ENCODE assay signal across 1 cellular context in the genomic region with DNA sequence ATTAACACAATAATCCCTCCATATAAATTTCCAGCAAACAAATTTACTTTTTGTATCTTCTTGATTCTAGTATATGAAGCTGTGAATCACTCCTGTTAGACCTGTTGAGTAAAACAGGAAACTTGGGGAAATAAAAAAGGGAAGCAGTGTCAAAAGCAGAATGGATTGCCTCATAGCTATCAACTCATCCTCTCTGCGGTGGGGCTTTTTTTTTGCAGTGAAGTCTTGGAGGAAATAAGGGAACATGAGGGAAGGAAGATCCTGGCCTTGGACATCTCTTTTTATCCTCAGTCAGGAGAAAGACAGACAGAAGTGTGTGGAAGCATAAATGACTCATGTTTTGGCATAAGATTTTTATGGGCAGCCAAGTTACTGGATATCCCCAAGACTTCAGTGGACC.
TF ChIP-seq lines count a peak whose summit lies in the region.

No MANE protein-coding gene starts in this region.

TF ChIP-seq in K562, 482 proteins besides CTCF, POLR2A, EP300 and RAD21 (continued from another document):
- no peak for TF ChIP-seq PKNOX1 (IDR thresholded peaks at IDR 0.05)
- no peak for TF ChIP-seq STAT6 (CRISPR knock-in tag; IDR thresholded peaks at IDR 0.05)
- no peak for TF ChIP-seq ZNF384 (IDR thresholded peaks at IDR 0.05; ENCODE audit: low read depth, low read length)
- no peak for TF ChIP-seq RUNX1 (IDR thresholded peaks at IDR 0.05; ENCODE audit: low read depth)
- no peak for TF ChIP-seq HCFC1 (IDR thresholded peaks at IDR 0.05; ENCODE audit: low read depth, low read length)
- TF ChIP-seq, protein P1, sequence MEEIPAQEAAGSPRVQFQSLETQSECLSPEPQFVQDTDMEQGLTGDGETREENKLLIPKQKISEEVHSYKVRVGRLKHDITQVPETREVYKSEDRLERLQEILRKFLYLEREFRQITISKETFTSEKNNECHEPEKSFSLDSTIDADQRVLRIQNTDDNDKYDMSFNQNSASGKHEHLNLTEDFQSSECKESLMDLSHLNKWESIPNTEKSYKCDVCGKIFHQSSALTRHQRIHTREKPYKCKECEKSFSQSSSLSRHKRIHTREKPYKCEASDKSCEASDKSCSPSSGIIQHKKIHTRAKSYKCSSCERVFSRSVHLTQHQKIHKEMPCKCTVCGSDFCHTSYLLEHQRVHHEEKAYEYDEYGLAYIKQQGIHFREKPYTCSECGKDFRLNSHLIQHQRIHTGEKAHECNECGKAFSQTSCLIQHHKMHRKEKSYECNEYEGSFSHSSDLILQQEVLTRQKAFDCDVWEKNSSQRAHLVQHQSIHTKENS (CRISPR knock-in tag; IDR thresholded peaks at IDR 0.05) = no peak
- TF ChIP-seq ZC3H8 (IDR thresholded peaks at IDR 0.05) = no peak
- TF ChIP-seq TAF15 (IDR thresholded peaks at IDR 0.05; ENCODE audit: low read depth, low read length) = no peak
- no peak for TF ChIP-seq SIRT6 (IDR thresholded peaks at IDR 0.05; ENCODE audit: low read depth, low read length)
- no peak for TF ChIP-seq LEF1 (IDR thresholded peaks at IDR 0.05)
- TF ChIP-seq, protein P2, sequence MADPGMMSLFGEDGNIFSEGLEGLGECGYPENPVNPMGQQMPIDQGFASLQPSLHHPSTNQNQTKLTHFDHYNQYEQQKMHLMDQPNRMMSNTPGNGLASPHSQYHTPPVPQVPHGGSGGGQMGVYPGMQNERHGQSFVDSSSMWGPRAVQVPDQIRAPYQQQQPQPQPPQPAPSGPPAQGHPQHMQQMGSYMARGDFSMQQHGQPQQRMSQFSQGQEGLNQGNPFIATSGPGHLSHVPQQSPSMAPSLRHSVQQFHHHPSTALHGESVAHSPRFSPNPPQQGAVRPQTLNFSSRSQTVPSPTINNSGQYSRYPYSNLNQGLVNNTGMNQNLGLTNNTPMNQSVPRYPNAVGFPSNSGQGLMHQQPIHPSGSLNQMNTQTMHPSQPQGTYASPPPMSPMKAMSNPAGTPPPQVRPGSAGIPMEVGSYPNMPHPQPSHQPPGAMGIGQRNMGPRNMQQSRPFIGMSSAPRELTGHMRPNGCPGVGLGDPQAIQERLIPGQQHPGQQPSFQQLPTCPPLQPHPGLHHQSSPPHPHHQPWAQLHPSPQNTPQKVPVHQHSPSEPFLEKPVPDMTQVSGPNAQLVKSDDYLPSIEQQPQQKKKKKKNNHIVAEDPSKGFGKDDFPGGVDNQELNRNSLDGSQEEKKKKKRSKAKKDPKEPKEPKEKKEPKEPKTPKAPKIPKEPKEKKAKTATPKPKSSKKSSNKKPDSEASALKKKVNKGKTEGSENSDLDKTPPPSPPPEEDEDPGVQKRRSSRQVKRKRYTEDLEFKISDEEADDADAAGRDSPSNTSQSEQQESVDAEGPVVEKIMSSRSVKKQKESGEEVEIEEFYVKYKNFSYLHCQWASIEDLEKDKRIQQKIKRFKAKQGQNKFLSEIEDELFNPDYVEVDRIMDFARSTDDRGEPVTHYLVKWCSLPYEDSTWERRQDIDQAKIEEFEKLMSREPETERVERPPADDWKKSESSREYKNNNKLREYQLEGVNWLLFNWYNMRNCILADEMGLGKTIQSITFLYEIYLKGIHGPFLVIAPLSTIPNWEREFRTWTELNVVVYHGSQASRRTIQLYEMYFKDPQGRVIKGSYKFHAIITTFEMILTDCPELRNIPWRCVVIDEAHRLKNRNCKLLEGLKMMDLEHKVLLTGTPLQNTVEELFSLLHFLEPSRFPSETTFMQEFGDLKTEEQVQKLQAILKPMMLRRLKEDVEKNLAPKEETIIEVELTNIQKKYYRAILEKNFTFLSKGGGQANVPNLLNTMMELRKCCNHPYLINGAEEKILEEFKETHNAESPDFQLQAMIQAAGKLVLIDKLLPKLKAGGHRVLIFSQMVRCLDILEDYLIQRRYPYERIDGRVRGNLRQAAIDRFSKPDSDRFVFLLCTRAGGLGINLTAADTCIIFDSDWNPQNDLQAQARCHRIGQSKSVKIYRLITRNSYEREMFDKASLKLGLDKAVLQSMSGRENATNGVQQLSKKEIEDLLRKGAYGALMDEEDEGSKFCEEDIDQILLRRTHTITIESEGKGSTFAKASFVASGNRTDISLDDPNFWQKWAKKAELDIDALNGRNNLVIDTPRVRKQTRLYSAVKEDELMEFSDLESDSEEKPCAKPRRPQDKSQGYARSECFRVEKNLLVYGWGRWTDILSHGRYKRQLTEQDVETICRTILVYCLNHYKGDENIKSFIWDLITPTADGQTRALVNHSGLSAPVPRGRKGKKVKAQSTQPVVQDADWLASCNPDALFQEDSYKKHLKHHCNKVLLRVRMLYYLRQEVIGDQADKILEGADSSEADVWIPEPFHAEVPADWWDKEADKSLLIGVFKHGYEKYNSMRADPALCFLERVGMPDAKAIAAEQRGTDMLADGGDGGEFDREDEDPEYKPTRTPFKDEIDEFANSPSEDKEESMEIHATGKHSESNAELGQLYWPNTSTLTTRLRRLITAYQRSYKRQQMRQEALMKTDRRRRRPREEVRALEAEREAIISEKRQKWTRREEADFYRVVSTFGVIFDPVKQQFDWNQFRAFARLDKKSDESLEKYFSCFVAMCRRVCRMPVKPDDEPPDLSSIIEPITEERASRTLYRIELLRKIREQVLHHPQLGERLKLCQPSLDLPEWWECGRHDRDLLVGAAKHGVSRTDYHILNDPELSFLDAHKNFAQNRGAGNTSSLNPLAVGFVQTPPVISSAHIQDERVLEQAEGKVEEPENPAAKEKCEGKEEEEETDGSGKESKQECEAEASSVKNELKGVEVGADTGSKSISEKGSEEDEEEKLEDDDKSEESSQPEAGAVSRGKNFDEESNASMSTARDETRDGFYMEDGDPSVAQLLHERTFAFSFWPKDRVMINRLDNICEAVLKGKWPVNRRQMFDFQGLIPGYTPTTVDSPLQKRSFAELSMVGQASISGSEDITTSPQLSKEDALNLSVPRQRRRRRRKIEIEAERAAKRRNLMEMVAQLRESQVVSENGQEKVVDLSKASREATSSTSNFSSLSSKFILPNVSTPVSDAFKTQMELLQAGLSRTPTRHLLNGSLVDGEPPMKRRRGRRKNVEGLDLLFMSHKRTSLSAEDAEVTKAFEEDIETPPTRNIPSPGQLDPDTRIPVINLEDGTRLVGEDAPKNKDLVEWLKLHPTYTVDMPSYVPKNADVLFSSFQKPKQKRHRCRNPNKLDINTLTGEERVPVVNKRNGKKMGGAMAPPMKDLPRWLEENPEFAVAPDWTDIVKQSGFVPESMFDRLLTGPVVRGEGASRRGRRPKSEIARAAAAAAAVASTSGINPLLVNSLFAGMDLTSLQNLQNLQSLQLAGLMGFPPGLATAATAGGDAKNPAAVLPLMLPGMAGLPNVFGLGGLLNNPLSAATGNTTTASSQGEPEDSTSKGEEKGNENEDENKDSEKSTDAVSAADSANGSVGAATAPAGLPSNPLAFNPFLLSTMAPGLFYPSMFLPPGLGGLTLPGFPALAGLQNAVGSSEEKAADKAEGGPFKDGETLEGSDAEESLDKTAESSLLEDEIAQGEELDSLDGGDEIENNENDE (IDR thresholded peaks at IDR 0.05; ENCODE audit: low read depth, low read length) = no peak
- no peak for TF ChIP-seq MIER1 (IDR thresholded peaks at IDR 0.05; ENCODE audit: low read depth)
- peak; percentile 62 for TF ChIP-seq CEBPB (tag; IDR thresholded peaks at IDR 0.05)
TF ChIP-seq in K562: peak in this region for 3.
